Comparison of ENCODE assay signal across 35 cellular contexts in genomic region chr12:111193977-111194702, GRCh38.
"Had no signal": no experiment of that assay in that cellular context is flagged by ENCODE, and none has a peak within 500 bp of the region (broad histone marks: within the 10 kb centered on the region; RNA-seq: fewer than 3 reads in every experiment).

No MANE protein-coding gene starts in this region.

- H3K4me1 ChIP-seq: adrenal gland, body of pancreas, SJCRH30 had no signal

- DNase-seq: activated CD4-positive, alpha-beta memory T cell treated with anti-CD3 and anti-CD28 coated beads for 36 hours; activated CD4-positive, alpha-beta T cell treated with anti-CD3 and anti-CD28 coated beads for 4 hours; activated CD4-positive, alpha-beta T cell treated with anti-CD3 and anti-CD28 coated beads, Interleukin-2, amount 50 U/mL, for 1 hour; activated CD4-positive, CD25-positive, alpha-beta regulatory T cell treated with anti-CD3 and anti-CD28 coated beads, Interleukin-2, amount 50 U/mL, for 72 hours; activated CD8-positive, alpha-beta memory T cell treated with anti-CD3 and anti-CD28 coated beads, Interleukin-2, amount 50 U/mL, for 4 hours; activated gamma-delta T cell treated with Interleukin-2 at 50 U/mL for 16 hours; activated naive CD4-positive, alpha-beta T cell treated with anti-CD3 and anti-CD28 coated beads for 36 hours; activated T-cell treated with anti-CD3 and anti-CD28 coated beads for 4 hours; activated T-cell treated with anti-CD3 and anti-CD28 coated beads, Interleukin-2, amount 50 U/mL, for 4 hours; adrenal gland; body of pancreas; central memory CD4-positive, alpha-beta T cell; MM.1S; MV-4-11; NCI-H1092; NCI-H1436 treated with DMSO at 0.1 percent for 48 hours; NCI-H187; NCI-H2029 treated with DMSO at 0.1 percent for 48 hours; NCI-H2107; NCI-H2171; NCI-H510A; NCI-H526; NCI-H748 treated with DMSO at 0.1 percent for 48 hours; NK-92 treated with Interleukin-12 subunit alpha and Interleukin-12 subunit beta, amount 100 ng/mL, for 24 hours; SHP77; SJCRH30 had no signal

- H3K4me3 ChIP-seq: adrenal gland, body of pancreas, SJCRH30, SK-N-MC had no signal

- H3K9me3 ChIP-seq: adrenal gland, body of pancreas, SJCRH30 had no signal

- H3K4me3 Mint-ChIP-seq: activated CD4-positive, alpha-beta memory T cell treated with anti-CD3 and anti-CD28 coated beads for 36 hours; activated naive CD4-positive, alpha-beta T cell treated with anti-CD3 and anti-CD28 coated beads for 36 hours; activated T-cell treated with anti-CD3 and anti-CD28 coated beads, Interleukin-2, amount 50 U/mL, for 4 hours; activated T-helper 1 cell treated with anti-CD3 and anti-CD28 coated beads, Interleukin-12 subunit alpha, Interleukin-12 subunit beta, Interleukin-2, Interleukin-4 antibody, amounts not matched to agents 30 ng/mL and 10 ng/mL and 1 ng/mL, durations not matched to agents 14 hours and 24 hours and 36 hours; T-helper 1 cell treated with Interleukin-12 subunit alpha and Interleukin-12 subunit beta and Interleukin-4 antibody, amounts not matched to agents 30 μg/mL and 1 μg/mL, for 36 hours; T-helper 2 cell treated with Interferon-gamma antibody and Interleukin-4, amounts not matched to agents 5 μg/mL and 100 μg/mL, for 36 hours had no signal

- H3K36me3 Mint-ChIP-seq: activated CD4-positive, alpha-beta memory T cell treated with anti-CD3 and anti-CD28 coated beads for 36 hours; activated naive CD4-positive, alpha-beta T cell treated with anti-CD3 and anti-CD28 coated beads, Interleukin-2, amount 50 U/mL, for 72 hours had no signal

- H3K27me3 ChIP-seq: body of pancreas, SJCRH30 had no signal

- ATAC-seq: activated naive CD4-positive, alpha-beta T cell treated with anti-CD3 and anti-CD28 coated beads, Interleukin-2, amount 50 U/mL, for 72 hours; activated T-cell treated with anti-CD3 and anti-CD28 coated beads, Interleukin-2, amount 50 U/mL, for 4 hours; body of pancreas; Panc1 had no signal

- H3K27ac Mint-ChIP-seq: activated CD4-positive, alpha-beta memory T cell treated with anti-CD3 and anti-CD28 coated beads for 36 hours; activated naive CD4-positive, alpha-beta T cell treated with anti-CD3 and anti-CD28 coated beads for 36 hours; activated naive CD4-positive, alpha-beta T cell treated with anti-CD3 and anti-CD28 coated beads, Interleukin-2, amount 50 U/mL, for 72 hours; activated T-helper 1 cell treated with anti-CD3 and anti-CD28 coated beads, Interleukin-12 subunit alpha, Interleukin-12 subunit beta, Interleukin-2, Interleukin-4 antibody, amounts not matched to agents 30 ng/mL and 10 ng/mL and 1 ng/mL, durations not matched to agents 14 hours and 24 hours and 36 hours; T-helper 1 cell treated with Interleukin-12 subunit alpha and Interleukin-12 subunit beta and Interleukin-4 antibody, amounts not matched to agents 30 μg/mL and 1 μg/mL, for 36 hours; T-helper 2 cell treated with Interferon-gamma antibody and Interleukin-4, amounts not matched to agents 5 μg/mL and 100 μg/mL, for 36 hours had no signal

- H3K9me3 Mint-ChIP-seq: activated CD4-positive, alpha-beta memory T cell treated with anti-CD3 and anti-CD28 coated beads for 36 hours; activated naive CD4-positive, alpha-beta T cell treated with anti-CD3 and anti-CD28 coated beads for 36 hours; activated naive CD4-positive, alpha-beta T cell treated with anti-CD3 and anti-CD28 coated beads, Interleukin-2, amount 50 U/mL, for 72 hours; activated T-cell treated with anti-CD3 and anti-CD28 coated beads, Interleukin-2, amount 50 U/mL, for 4 hours; activated T-helper 1 cell treated with anti-CD3 and anti-CD28 coated beads, Interleukin-12 subunit alpha, Interleukin-12 subunit beta, Interleukin-2, Interleukin-4 antibody, amounts not matched to agents 30 ng/mL and 10 ng/mL and 1 ng/mL, durations not matched to agents 14 hours and 24 hours and 36 hours; T-helper 1 cell treated with Interleukin-12 subunit alpha and Interleukin-12 subunit beta and Interleukin-4 antibody, amounts not matched to agents 30 μg/mL and 1 μg/mL, for 36 hours; T-helper 2 cell treated with Interferon-gamma antibody and Interleukin-4, amounts not matched to agents 5 μg/mL and 100 μg/mL, for 36 hours had no signal

- H3K27ac ChIP-seq: adrenal gland, body of pancreas, SJCRH30, SK-N-MC had no signal

- H3K36me3 ChIP-seq: adrenal gland, SJCRH30 had no signal

- FAIRE-seq: astrocyte, colon, TTC549 had no signal
